Comparison of ENCODE assay signal across 22 cellular contexts in genomic region chr20:5595744-5596143, GRCh38.
DNase-seq lines count a peak whose midpoint lies in the region; ATAC-seq and TF ChIP-seq lines count a peak whose summit lies in the region.
"Had no signal": no experiment of that assay in that cellular context is flagged by ENCODE, and none has a peak within 500 bp of the region (broad histone marks: within the 10 kb centered on the region; RNA-seq: fewer than 3 reads in every experiment).

No MANE protein-coding gene starts in this region.

- no peak overlapping the region for H2AFZ ChIP-seq in OCI-LY1 (ENCODE audit: low read length)

- DNase-seq in activated naive CD8-positive, alpha-beta T cell treated with anti-CD3 and anti-CD28 coated beads, Interleukin-2, amount 50 U/mL, for 24 hours, result no peak
- DNase-seq in effector memory CD8-positive, alpha-beta T cell, result no peak
- DNase-seq in midbrain (lab: John Stamatoyannopoulos, UW), result no peak
- DNase-seq in RWPE1 (ENCODE audit: low spot score), result no peak
- DNase-seq: activated gamma-delta T cell treated with Interleukin-2 at 50 U/mL for 16 hours; dorsolateral prefrontal cortex; GOT3; left colon; mesenchymal stem cell; NCI-H1092 treated with DMSO at 0.1 percent for 48 hours; NCI-H2081 treated with DMSO at 0.1 percent for 48 hours; pancreas; right cardiac atrium; RPMI8226; SK-N-SH; stimulated activated CD4-positive, alpha-beta T cell treated with anti-CD3 and anti-CD28 coated beads, Interleukin-4, amount 100 ng/mL, for 24 hours; stimulated activated naive CD8-positive, alpha-beta T cell treated with anti-CD3 and anti-CD28 coated beads, Interleukin-15, amount 100 ng/mL, for 72 hours; tibial artery had no signal

- H3K9me3 Mint-ChIP-seq in activated naive CD8-positive, alpha-beta T cell (ENCODE audit: low read depth), result no peaks in the 10 kb centered on the region
- H3K9me3 Mint-ChIP-seq in activated naive CD8-positive, alpha-beta T cell treated with anti-CD3 and anti-CD28 coated beads, Interleukin-2, amount 50 U/mL, for 24 hours, result no peaks in the 10 kb centered on the region
- H3K9me3 Mint-ChIP-seq in effector memory CD8-positive, alpha-beta T cell, result no peaks in the 10 kb centered on the region
- H3K9me3 Mint-ChIP-seq: stimulated activated naive CD8-positive, alpha-beta T cell treated with anti-CD3 and anti-CD28 coated beads, Interleukin-15, amount 100 ng/mL, for 72 hours had no signal

- H3K9ac ChIP-seq in OCI-LY1 (ENCODE audit: low read length), result peak overlapping the region; percentile 14; the same call in 1 of the 2 replicates
- H3K9ac ChIP-seq: SK-N-SH had no signal

- TF ChIP-seq CTCF in OCI-LY1 (IDR thresholded peaks at IDR 0.05; ENCODE audit: low read length) (no peak), RWPE1 (conservative IDR thresholded peaks at IDR 0.05; ENCODE audit: low read depth) (no peak)

- H3K79me2 ChIP-seq in OCI-LY1 (ENCODE audit: insufficient read depth, low read length), result peaks cover 69% of the 10 kb centered on the region

- peaks cover 15% of the 10 kb centered on the region for H3K36me3 Mint-ChIP-seq in activated naive CD8-positive, alpha-beta T cell
- peaks cover 48% of the 10 kb centered on the region for H3K36me3 Mint-ChIP-seq in activated naive CD8-positive, alpha-beta T cell treated with anti-CD3 and anti-CD28 coated beads, Interleukin-2, amount 50 U/mL, for 24 hours (ENCODE audit: low read depth)
- peaks cover 76% of the 10 kb centered on the region for H3K36me3 Mint-ChIP-seq in effector memory CD8-positive, alpha-beta T cell (ENCODE audit: insufficient read depth)

- peak overlapping the region; percentile 15 for H3K4me3 ChIP-seq in OCI-LY1 (ENCODE audit: low read depth, low read length, poor library complexity, severe bottlenecking)
- H3K4me3 ChIP-seq: dorsolateral prefrontal cortex, pancreas, tibial artery had no signal

- CTCF ChIA-PET in RWPE1 (lab: Yijun Ruan, JAX), result interaction anchor here (0.7 kb wide), 1 partner anchor 947 kb away, joined by 4 read pairs; no protein-coding TSS in a partner anchor

- ATAC-seq in activated naive CD8-positive, alpha-beta T cell treated with anti-CD3 and anti-CD28 coated beads, Interleukin-2, amount 50 U/mL, for 24 hours, result no peak
- no peak for ATAC-seq in effector memory CD8-positive, alpha-beta T cell (replicated peaks)
- ATAC-seq in GM19467 (IDR thresholded peaks at IDR 0.05; ENCODE audit: unreplicated experiment), result no peak
- ATAC-seq: activated CD4-positive, CD25-positive, alpha-beta regulatory T cell treated with anti-CD3 and anti-CD28 coated beads, Interleukin-2, amount 50 U/mL, for 24 hours; left colon; pancreas; right cardiac atrium; stimulated activated naive CD8-positive, alpha-beta T cell treated with anti-CD3 and anti-CD28 coated beads, Interleukin-15, amount 100 ng/mL, for 72 hours had no signal

- POLR2A ChIA-PET in RWPE1 (lab: Yijun Ruan, JAX; ENCODE audit: low non-redundant PET), result no interaction called here

- no peaks in the 10 kb centered on the region for H3K9me2 ChIP-seq in OCI-LY1 (ENCODE audit: low read depth, low read length)
- H3K9me2 ChIP-seq: SK-N-SH had no signal

- peak overlapping the region; percentile 39; the same call in 1 of the 2 replicates for H3K4me2 ChIP-seq in OCI-LY1 (ENCODE audit: low read length)
- H3K4me2 ChIP-seq: SK-N-SH had no signal

- peaks cover 97% of the 10 kb centered on the region for H3K4me1 ChIP-seq in OCI-LY1 (ENCODE audit: insufficient read depth, low read length, severe bottlenecking)
- H3K4me1 ChIP-seq: pancreas, tibial artery had no signal

- H3K4me3 Mint-ChIP-seq in activated naive CD8-positive, alpha-beta T cell, result no peak overlapping the region
- H3K4me3 Mint-ChIP-seq in activated naive CD8-positive, alpha-beta T cell treated with anti-CD3 and anti-CD28 coated beads, Interleukin-2, amount 50 U/mL, for 24 hours, result no peak overlapping the region
- H3K4me3 Mint-ChIP-seq in effector memory CD8-positive, alpha-beta T cell, result no peak overlapping the region

- H3K27ac ChIP-seq in OCI-LY1 (ENCODE audit: low read depth, low read length, poor library complexity, severe bottlenecking) (peak overlapping the region; percentile 91), RWPE1 (no peak overlapping the region)
- H3K27ac ChIP-seq: pancreas, tibial artery had no signal

- H3K27ac Mint-ChIP-seq in activated naive CD8-positive, alpha-beta T cell, result peak overlapping the region; percentile 58
- no peak overlapping the region for H3K27ac Mint-ChIP-seq in activated naive CD8-positive, alpha-beta T cell treated with anti-CD3 and anti-CD28 coated beads, Interleukin-2, amount 50 U/mL, for 24 hours
- peak overlapping the region; percentile 20 to 84 for H3K27ac Mint-ChIP-seq in effector memory CD8-positive, alpha-beta T cell

- no peaks in the 10 kb centered on the region for H3K27me3 Mint-ChIP-seq in activated naive CD8-positive, alpha-beta T cell
- no peaks in the 10 kb centered on the region for H3K27me3 Mint-ChIP-seq in activated naive CD8-positive, alpha-beta T cell treated with anti-CD3 and anti-CD28 coated beads, Interleukin-2, amount 50 U/mL, for 24 hours
- no peaks in the 10 kb centered on the region for H3K27me3 Mint-ChIP-seq in effector memory CD8-positive, alpha-beta T cell
- H3K27me3 Mint-ChIP-seq: stimulated activated naive CD8-positive, alpha-beta T cell treated with anti-CD3 and anti-CD28 coated beads, Interleukin-15, amount 100 ng/mL, for 72 hours had no signal

- H3K4me1 Mint-ChIP-seq in activated naive CD8-positive, alpha-beta T cell (ENCODE audit: low read depth), result peaks cover 76% of the 10 kb centered on the region
- peaks cover 57% of the 10 kb centered on the region for H3K4me1 Mint-ChIP-seq in activated naive CD8-positive, alpha-beta T cell treated with anti-CD3 and anti-CD28 coated beads, Interleukin-2, amount 50 U/mL, for 24 hours
- peaks cover 22 to 75% of the 10 kb centered on the region in 2 donors for H3K4me1 Mint-ChIP-seq in effector memory CD8-positive, alpha-beta T cell (ENCODE audit: low read depth in 2 of 2)

- no peaks in the 10 kb centered on the region for H4K20me1 ChIP-seq in OCI-LY1 (ENCODE audit: insufficient read depth, low read length)

- no peaks in the 10 kb centered on the region for H3K27me3 ChIP-seq in OCI-LY1 (ENCODE audit: insufficient read depth, low read length)
- H3K27me3 ChIP-seq: dorsolateral prefrontal cortex, pancreas, tibial artery had no signal

- H3K9me3 ChIP-seq in OCI-LY1 (ENCODE audit: low read length), result no peaks in the 10 kb centered on the region
- H3K9me3 ChIP-seq: pancreas, SK-N-SH, tibial artery had no signal

- peaks cover 4% of the 10 kb centered on the region; the same call in 1 of the 2 replicates for H3F3A ChIP-seq in OCI-LY1 (ENCODE audit: insufficient read depth, low read length)

- H3K36me3 ChIP-seq in OCI-LY1 (ENCODE audit: insufficient read depth, low read length), result peaks cover 92% of the 10 kb centered on the region
